16 cellular contexts compared by ENCODE assay signal in the genomic region with DNA sequence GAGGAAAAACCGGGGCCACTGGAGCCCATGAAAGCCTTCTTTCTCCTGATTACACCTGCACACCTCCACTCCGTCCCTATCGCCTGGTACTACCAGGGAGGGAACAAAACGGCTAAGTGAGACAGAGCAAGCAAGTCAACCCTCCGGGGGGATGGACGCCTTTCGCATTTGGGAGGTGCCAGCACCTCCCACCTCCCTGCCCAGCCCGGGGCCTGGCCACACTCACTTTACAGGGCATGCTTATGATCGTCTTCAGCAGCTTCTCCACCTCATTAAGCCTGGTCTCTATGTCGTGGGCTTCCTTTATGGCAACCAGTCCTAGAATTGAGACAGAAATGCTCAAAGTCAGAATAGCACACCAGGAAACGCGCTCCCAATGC. TPM values are rescaled to one million over a fixed set of nuclear protein-coding genes. Genes with fewer than 3 reads are reported as not detected.
A peak's percentile ranks its signal among the peaks of the same experiment; 100 is the strongest.
DNase-seq lines count a peak whose midpoint lies in the region; ATAC-seq and TF ChIP-seq lines count a peak whose summit lies in the region.
"Had no signal": no experiment of that assay in that cellular context is flagged by ENCODE, and none has a peak within 500 bp of the region (broad histone marks: within the 10 kb centered on the region; RNA-seq: fewer than 3 reads in every experiment).

No MANE protein-coding gene starts in this region.

- H4K20me1 ChIP-seq in GM23248 (ENCODE audit: insufficient read depth), result peaks cover 38% of the 10 kb centered on the region

- peaks cover 31% of the 10 kb centered on the region for H3K79me1 ChIP-seq in mesenchymal stem cell (replicated peaks; ENCODE audit: low read length, poor library complexity, severe bottlenecking)

- H2BK120ac ChIP-seq in mesenchymal stem cell (ENCODE audit: low read depth, low read length), result no peak overlapping the region

- H4K8ac ChIP-seq in mesenchymal stem cell (ENCODE audit: low read length), result no peak overlapping the region

- no peak overlapping the region for H2AFZ ChIP-seq in GM23248
- no peak overlapping the region for H2AFZ ChIP-seq in mesenchymal stem cell (ENCODE audit: low read depth, low read length)

- H3K4ac ChIP-seq in mesenchymal stem cell (ENCODE audit: low read depth in 1 of 2, low read length in 2 of 2), result no peak overlapping the region

- 72 to 75% methylated on average over 12 of the region's 12 CpGs for WGBS in GM23248 (ENCODE audit: low coverage in 1 of 2, low lambda C conversion rate in 2 of 2, missing lambda C conversion rate in 2 of 2), 2 experiments
- 96% methylated on average over 12 of the region's 12 CpGs for WGBS in mesenchymal stem cell

- intact Hi-C loops in ascending aorta (cut with DNase I), result loop anchor here (10.0 kb wide), 1 partner anchor 623 kb away; the partner anchor contains the start of gene BPHL

- H3K4me2 ChIP-seq in GM23248 (ENCODE audit: unreplicated experiment) (no peak overlapping the region), mesenchymal stem cell (ENCODE audit: low read length, poor library complexity, severe bottlenecking) (no peak overlapping the region)
- H3K4me2 ChIP-seq: A549 had no signal

- H3K9ac ChIP-seq in GM23248 (no peak overlapping the region), mesenchymal stem cell (ENCODE audit: low read length) (peak overlapping the region; percentile 32)

- in situ Hi-C loops in GM23248 (cut with MboI), result no loop called here

- no peak overlapping the region for H2BK15ac ChIP-seq in mesenchymal stem cell (ENCODE audit: low read depth, poor library complexity, severe bottlenecking)

- H3K36me3 ChIP-seq in GM23248 (ENCODE audit: low read depth) (peaks cover 42% of the 10 kb centered on the region), ascending aorta (peaks cover 61 to 66% of the 10 kb centered on the region in 2 donors), mesenchymal stem cell (ENCODE audit: control insufficient read depth in 1 of 2, insufficient read depth in 2 of 2, low read depth in 1 of 2, low read length in 2 of 2) (peaks cover 69% of the 10 kb centered on the region in 2 experiments), thoracic aorta (peaks cover 44% of the 10 kb centered on the region), WERI-Rb-1 (peaks cover 19% of the 10 kb centered on the region), SJCRH30 (peaks cover 6% of the 10 kb centered on the region)

- H3K27me3 ChIP-seq in GM23248 (replicated peaks; ENCODE audit: insufficient read depth), result no peaks in the 10 kb centered on the region
- no peaks in the 10 kb centered on the region for H3K27me3 ChIP-seq in ascending aorta
- no peaks in the 10 kb centered on the region for H3K27me3 ChIP-seq in mesenchymal stem cell (ENCODE audit: control insufficient read depth in 1 of 2, insufficient read depth in 1 of 2, low read length in 2 of 2)
- no peaks in the 10 kb centered on the region for H3K27me3 ChIP-seq in thoracic aorta (replicated peaks; ENCODE audit: insufficient read depth)
- H3K27me3 ChIP-seq in WERI-Rb-1 (ENCODE audit: insufficient read depth, low read depth, severe bottlenecking), result no peaks in the 10 kb centered on the region
- no peaks in the 10 kb centered on the region for H3K27me3 ChIP-seq in SJCRH30

- H3K79me2 ChIP-seq in GM23248 (ENCODE audit: insufficient read depth), result peaks cover 100% of the 10 kb centered on the region

- no peak overlapping the region for H3K23ac ChIP-seq in mesenchymal stem cell (ENCODE audit: low read length in 2 of 2)

- H2BK12ac ChIP-seq in mesenchymal stem cell (ENCODE audit: low read length in 2 of 2), result no peak overlapping the region

- TF ChIP-seq CTCF in ascending aorta (IDR thresholded peaks at IDR 0.05), result no peak
- no peak for TF ChIP-seq CTCF in thoracic aorta (IDR thresholded peaks at IDR 0.05)
- TF ChIP-seq CTCF in WERI-Rb-1 (IDR thresholded peaks at IDR 0.05; ENCODE audit: low read depth, low read length), result no peak

- H3K9me3 ChIP-seq in GM23248 (ENCODE audit: low read depth) (no peaks in the 10 kb centered on the region), ascending aorta (no peaks in the 10 kb centered on the region), mesenchymal stem cell (ENCODE audit: control insufficient read depth, low read length) (peaks cover 9% of the 10 kb centered on the region), thoracic aorta (no peaks in the 10 kb centered on the region), WERI-Rb-1 (ENCODE audit: severe bottlenecking) (peaks cover 10% of the 10 kb centered on the region), SJCRH30 (replicated peaks) (no peaks in the 10 kb centered on the region)
- H3K9me3 ChIP-seq: Caco-2 had no signal

- peaks cover 65% of the 10 kb centered on the region for H3F3A ChIP-seq in GM23248 (ENCODE audit: insufficient read depth)

- H3K18ac ChIP-seq in mesenchymal stem cell (ENCODE audit: low read depth in 1 of 2, low read length in 2 of 2), result no peak overlapping the region

- H2AK5ac ChIP-seq in mesenchymal stem cell (ENCODE audit: low read length, severe bottlenecking), result no peak overlapping the region

- H3K14ac ChIP-seq in mesenchymal stem cell (ENCODE audit: low read length in 2 of 2), result no peak overlapping the region

- no peak overlapping the region for H4K91ac ChIP-seq in mesenchymal stem cell (ENCODE audit: low read length)

- no peak overlapping the region for H3K4me3 ChIP-seq in GM23248
- peak overlapping the region in 1 of 2 donors; percentile 82 for H3K4me3 ChIP-seq in ascending aorta
- H3K4me3 ChIP-seq in mesenchymal stem cell (ENCODE audit: insufficient read depth in 1 of 2, low read depth in 1 of 2, low read length in 2 of 2), result no peak overlapping the region
- H3K4me3 ChIP-seq in thoracic aorta, result peak overlapping the region; percentile 35
- no peak overlapping the region for H3K4me3 ChIP-seq in WERI-Rb-1 (ENCODE audit: low read depth, low read length)
- no peak overlapping the region for H3K4me3 ChIP-seq in SJCRH30
- H3K4me3 ChIP-seq: A549 had no signal

- no peak for ATAC-seq in thoracic aorta (ENCODE audit: insufficient number of reproducible peaks, low FRiP score, low read depth)
- no peak for ATAC-seq in GM18502 (IDR thresholded peaks at IDR 0.05; ENCODE audit: poor library complexity, unreplicated experiment)
- ATAC-seq: A549 had no signal

- no peak for DNase-seq in GM23248
- no peak for DNase-seq in ascending aorta (ENCODE audit: low spot score in 2 of 2)
- no peak for DNase-seq in mesenchymal stem cell
- DNase-seq in thoracic aorta (ENCODE audit: low spot score), result no peak
- DNase-seq in WERI-Rb-1, result no peak
- DNase-seq in SJCRH30, result no peak
- DNase-seq in GM19240 (ENCODE audit: insufficient read length, low spot score), result no peak
- DNase-seq: AML-193; Caco-2; CD4-positive, alpha-beta T cell; H9; IMR-90 had no signal

- H3K4me1 ChIP-seq in GM23248 (ENCODE audit: insufficient read depth) (peaks cover 46% of the 10 kb centered on the region), ascending aorta (peaks cover 40 to 89% of the 10 kb centered on the region in 2 donors), mesenchymal stem cell (ENCODE audit: control insufficient read depth, insufficient read depth, low read depth, low read length) (peaks cover 21% of the 10 kb centered on the region), thoracic aorta (ENCODE audit: control insufficient read depth in 1 of 2, low read depth in 2 of 2) (peaks cover 73 to 82% of the 10 kb centered on the region in 2 donors), SJCRH30 (peaks cover 6% of the 10 kb centered on the region; the same call in 1 of the 2 replicates)

- H3K27ac ChIP-seq in GM23248, result peak overlapping the region; percentile 66
- H3K27ac ChIP-seq in ascending aorta, result peak overlapping the region; percentile 45 to 100
- H3K27ac ChIP-seq in mesenchymal stem cell (ENCODE audit: low read length, poor library complexity, severe bottlenecking), result no peak overlapping the region
- H3K27ac ChIP-seq in thoracic aorta, result peak overlapping the region; percentile 23 to 97
- H3K27ac ChIP-seq in WERI-Rb-1, result no peak overlapping the region
- no peak overlapping the region for H3K27ac ChIP-seq in SJCRH30
- H3K27ac ChIP-seq: 22Rv1, A549, C4-2B had no signal

- no peaks in the 10 kb centered on the region for H3K9me2 ChIP-seq in GM23248 (ENCODE audit: insufficient read depth)

- no peak overlapping the region for H2BK5ac ChIP-seq in mesenchymal stem cell (ENCODE audit: low read depth, low read length, poor library complexity, severe bottlenecking)

RNA-seq across cellular contexts. Expression of gene PXDC1, which starts 13.7 kb away (rescaled TPM):
- 167 and 192 TPM in 2 replicates for total RNA-seq in GM23248 (2014; rRNA removed; shearing (Covaris generic))
- 122 and 135 TPM in 2 replicates for polyA plus RNA-seq in GM23248 (2016; fragmentation: Nextera tagmentation; extraction: Ambion mirVana)
- 310 TPM for total RNA-seq in ascending aorta
- 40.5 TPM for polyA plus RNA-seq in mesenchymal stem cell (2013, experiment 1 of 2)
- polyA plus RNA-seq in mesenchymal stem cell (2013, experiment 2 of 2), result 41.6 TPM
- 100 to 1,000 TPM; 406 to 488 TPM for total RNA-seq in thoracic aorta
- total RNA-seq in SJCRH30 (2014; rRNA removed; shearing (Covaris generic)), result 7.8 and 8.1 TPM in 2 replicates

Comparison
In these comparisons a context has a peak if more than half of its experiments do, and no peak if none do; other contexts are left out.
1. H3K27ac ChIP-seq: peak in GM23248 (single experiment), ascending aorta (2 of 2) and thoracic aorta (2 of 2); none in mesenchymal stem cell (single experiment), WERI-Rb-1 (single experiment) and SJCRH30 (single experiment).
2. RNA of gene PXDC1, which starts 13.7 kb away (total RNA-seq): 406 to 488 TPM in thoracic aorta, 310 TPM in ascending aorta (single experiment) and 167 to 192 TPM in GM23248; 7.8 to 8.1 TPM in SJCRH30; every median in the first group is over 10 times any median in the second.